Comparison of ENCODE assay signal across 8 cellular contexts in the genomic region with DNA sequence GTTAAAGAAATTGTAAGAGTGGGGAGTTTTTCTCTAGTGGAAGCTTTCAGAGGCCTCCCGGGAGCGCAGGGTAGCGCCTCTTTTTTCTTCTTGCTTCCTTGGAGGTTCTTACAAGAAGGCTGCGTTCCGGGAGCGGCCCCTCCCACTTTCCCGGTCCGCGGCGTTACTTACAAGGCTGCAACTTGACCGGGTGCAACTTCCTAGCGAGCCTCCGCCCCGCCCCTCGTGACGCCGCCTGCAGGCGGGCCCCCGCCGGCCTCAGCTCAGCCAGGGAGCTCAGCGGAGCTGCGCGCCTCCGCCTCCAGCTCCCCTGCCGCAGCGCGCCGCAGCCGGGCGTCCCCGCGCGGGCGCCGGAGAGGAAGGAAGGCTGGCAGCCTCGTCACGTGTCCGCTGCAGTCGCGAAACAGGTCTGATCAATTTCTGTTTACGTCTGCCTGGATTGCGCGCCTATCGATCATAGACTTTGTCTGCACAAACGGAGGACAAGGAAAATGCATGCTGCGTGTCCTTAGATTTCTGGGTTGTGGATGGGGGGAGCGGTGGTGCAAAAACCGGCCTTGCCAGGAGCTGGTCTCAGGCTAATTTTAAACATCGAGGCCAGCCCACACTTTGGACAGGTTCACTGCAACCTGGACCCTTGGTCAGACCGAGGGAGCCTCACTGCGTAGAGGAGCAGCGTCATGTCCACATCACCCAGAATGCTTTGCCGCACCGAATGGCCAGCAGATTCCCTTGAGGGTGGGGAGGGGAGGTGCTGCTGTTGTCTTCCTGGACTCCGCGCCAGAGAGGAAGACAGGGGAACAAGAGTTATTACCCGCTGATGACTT. TPM values are rescaled to one million over a fixed set of nuclear protein-coding genes. Genes with fewer than 3 reads are reported as not detected.
A peak's percentile ranks its signal among the peaks of the same experiment; 100 is the strongest.
DNase-seq lines count a peak whose midpoint lies in the region; ATAC-seq, FAIRE-seq and TF ChIP-seq lines count a peak whose summit lies in the region.

A gene with protein sequence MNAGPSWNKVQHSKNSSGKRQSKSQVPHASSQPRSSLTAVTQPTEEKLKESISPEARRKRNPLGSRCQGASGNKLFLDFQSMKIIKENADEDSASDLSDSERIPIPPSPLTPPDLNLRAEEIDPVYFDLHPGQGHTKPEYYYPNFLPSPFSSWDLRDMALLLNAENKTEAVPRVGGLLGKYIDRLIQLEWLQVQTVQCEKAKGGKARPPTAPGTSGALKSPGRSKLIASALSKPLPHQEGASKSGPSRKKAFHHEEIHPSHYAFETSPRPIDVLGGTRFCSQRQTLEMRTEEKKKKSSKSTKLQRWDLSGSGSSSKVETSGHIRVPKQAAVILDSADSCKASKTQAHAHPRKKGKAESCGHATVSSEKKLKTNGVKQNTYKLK (plus strand): TSS at position 261 of the 827 bp plus-strand sequence. CDS start 3,555 bp downstream, outside the sequence.
TSS of gene PPP1R3D (minus strand) at position 177 of the 827 bp plus-strand sequence. CDS start 374 bp downstream, outside the sequence.

- H3K4me3 ChIP-seq in BJ (ENCODE audit: low read depth, low read length) = peak within 1 kb of the TSS; percentile 81
- H3K4me3 ChIP-seq in coronary artery = peak within 1 kb of the TSS; percentile 87

- intact Hi-C loops in activated CD4-positive, alpha-beta T cell treated with anti-CD3 and anti-CD28 coated beads, Interleukin-2, amount 10 ng/mL, durations not matched to agents 24 days and 14 days (cut with micrococcal nuclease) = loop anchor here (1.0 to 2.0 kb wide), 2 partner anchors 9 to 114 kb away; no protein-coding TSS in a partner anchor

- peak; percentile 86 for DNase-seq in BJ (ENCODE audit: low read depth)
- peak; percentile 99 for DNase-seq in GM19239 (ENCODE audit: insufficient read length, low spot score)
- DNase-seq in NCI-H510A treated with DMSO at 0.1 percent for 48 hours (lab: John Stamatoyannopoulos, UW) = peak; percentile 89
- peak; percentile 98 for DNase-seq in activated CD4-positive, alpha-beta T cell treated with anti-CD3 and anti-CD28 coated beads, Interleukin-2, amount 10 ng/mL, durations not matched to agents 24 days and 14 days
- DNase-seq in coronary artery (ENCODE audit: low spot score) = peak; percentile 100
- DNase-seq in left lobe of liver (ENCODE audit: low spot score) = peak; percentile 92
- peak; percentile 91 to 94 for DNase-seq in stimulated activated CD4-positive, alpha-beta T cell treated with anti-CD3 and anti-CD28 coated beads, Interleukin-2, amount 100 ng/mL, for 24 hours

- CTCF ChIA-PET in BJ (lab: Yijun Ruan, JAX) = interaction anchor here (1.0 to 2.4 kb wide), 6 partner anchors 9 to 214 kb away, joined by 3 to 11 read pairs (median 4); no protein-coding TSS in a partner anchor

- H3K36me3 ChIP-seq in BJ (ENCODE audit: control insufficient read depth, insufficient read depth, low read length) = peaks cover 7% of the 10 kb centered on the region

- H3K27me3 Mint-ChIP-seq in activated CD4-positive, alpha-beta T cell treated with anti-CD3 and anti-CD28 coated beads, Interleukin-2, amount 10 ng/mL, durations not matched to agents 24 days and 14 days = no peaks in the 10 kb centered on the region

- POLR2A ChIA-PET in BJ (lab: Charles Lee) = interaction anchor here (0.7 kb wide), 2 partner anchors 12 to 123 kb away, joined by 3 to 4 read pairs; no protein-coding TSS in a partner anchor

- H3K4me1 Mint-ChIP-seq in activated CD4-positive, alpha-beta T cell treated with anti-CD3 and anti-CD28 coated beads, Interleukin-2, amount 10 ng/mL, durations not matched to agents 24 days and 14 days = peaks cover 31% of the 10 kb centered on the region

- ATAC-seq in HG03442 (IDR thresholded peaks at IDR 0.05; ENCODE audit: unreplicated experiment) = peak; percentile 83
- peak; percentile 97 for ATAC-seq in left lobe of liver

- H3K36me3 Mint-ChIP-seq in activated CD4-positive, alpha-beta T cell treated with anti-CD3 and anti-CD28 coated beads, Interleukin-2, amount 10 ng/mL, durations not matched to agents 24 days and 14 days (ENCODE audit: low read depth) = peaks cover 20% of the 10 kb centered on the region

- peak within 1 kb of the TSS; percentile 99 for H3K27ac Mint-ChIP-seq in activated CD4-positive, alpha-beta T cell treated with anti-CD3 and anti-CD28 coated beads, Interleukin-2, amount 10 ng/mL, durations not matched to agents 24 days and 14 days

- TF ChIP-seq CTCF in BJ (IDR thresholded peaks at IDR 0.05; ENCODE audit: insufficient read depth, low read depth, low read length) (0 out of 2 replicates have a peak, but pooled peaks have one; percentile 7), coronary artery (IDR thresholded peaks at IDR 0.05) (no peak)

- FAIRE-seq in GM19239 (lab: Jason Lieb, UNC) = peak; percentile 93

- peak within 1 kb of the TSS; percentile 93 to 98 for H3K27ac ChIP-seq in coronary artery

- no peaks in the 10 kb centered on the region for H3K27me3 ChIP-seq in BJ (ENCODE audit: control insufficient read depth, insufficient read depth, low read length)

- peak within 1 kb of the TSS; percentile 99 for H3K4me3 Mint-ChIP-seq in activated CD4-positive, alpha-beta T cell treated with anti-CD3 and anti-CD28 coated beads, Interleukin-2, amount 10 ng/mL, durations not matched to agents 24 days and 14 days

- H3K9me3 Mint-ChIP-seq in activated CD4-positive, alpha-beta T cell treated with anti-CD3 and anti-CD28 coated beads, Interleukin-2, amount 10 ng/mL, durations not matched to agents 24 days and 14 days = no peaks in the 10 kb centered on the region

RNA-seq across cellular contexts. Expression of the first gene that starts in this region (rescaled TPM):
- polyA plus RNA-seq in BJ (2011; rRNA removed) = 5.5 and 9.2 TPM in 2 replicates
- 2.7 and 3.8 TPM in 2 replicates for polyA minus RNA-seq in BJ (2011; rRNA and poly(A)+ RNA removed)
- 26.6 and 29.0 TPM in 2 replicates for total RNA-seq in activated CD4-positive, alpha-beta T cell treated with anti-CD3 and anti-CD28 coated beads, Interleukin-2, amount 10 ng/mL, durations not matched to agents 24 days and 14 days
- total RNA-seq in left lobe of liver = 2.2 TPM

RNA-seq across cellular contexts. Expression of gene PPP1R3D, which starts in this region (rescaled TPM):
- polyA plus RNA-seq in BJ (2011; rRNA removed) = 2.2 and 2.9 TPM in 2 replicates
- polyA minus RNA-seq in BJ (2011; rRNA and poly(A)+ RNA removed) = 2.0 and 2.4 TPM in 2 replicates
- 6.1 and 6.4 TPM in 2 replicates for total RNA-seq in activated CD4-positive, alpha-beta T cell treated with anti-CD3 and anti-CD28 coated beads, Interleukin-2, amount 10 ng/mL, durations not matched to agents 24 days and 14 days
- 0.78 TPM for total RNA-seq in left lobe of liver

Comparison
In these comparisons a context has a peak if more than half of its experiments do, and no peak if none do; other contexts are left out.
1. Peak in every context shown above with its lines: DNase-seq, ATAC-seq, H3K4me3 ChIP-seq and H3K27ac ChIP-seq.